8 cellular contexts compared by ENCODE assay signal in genomic region chr12:56189336-56189917, GRCh38. TPM values are rescaled to one million over a fixed set of nuclear protein-coding genes. Genes with fewer than 3 reads are reported as not detected.
DNase-seq lines count a peak whose midpoint lies in the region; ATAC-seq lines count a peak whose summit lies in the region.

Gene SMARCC2, minus strand, starts transcription at chr12:56189483. Its CDS starts 22 bp downstream, at chr12:56189461.

- H3K36me3 ChIP-seq in CD4-positive, CD25-positive, alpha-beta regulatory T cell (ENCODE audit: control insufficient read depth, insufficient read depth, low read length), result peaks cover 22% of the 10 kb centered on the region
- peaks cover 32% of the 10 kb centered on the region for H3K36me3 ChIP-seq in mesodermal cell (ENCODE audit: control insufficient read depth, insufficient read depth, low read length)

- ATAC-seq in CD4-positive, CD25-positive, alpha-beta regulatory T cell (ENCODE audit: low read depth in 2 of 2), result peak; percentile 86 to 88
- peak; percentile 66 for ATAC-seq in GM19438 (IDR thresholded peaks at IDR 0.05; ENCODE audit: low read depth, unreplicated experiment)

- peaks cover 29 to 63% (median 41%) of the 10 kb centered on the region in 4 donors for H3K4me1 Mint-ChIP-seq in CD4-positive, CD25-positive, alpha-beta regulatory T cell

- peaks cover 16% of the 10 kb centered on the region for H3K27me3 Mint-ChIP-seq in CD4-positive, CD25-positive, alpha-beta regulatory T cell

- H3K4me3 ChIP-seq in CD4-positive, CD25-positive, alpha-beta regulatory T cell (ENCODE audit: low read depth, low read length), result peak within 1 kb of the TSS; percentile 84
- peak within 1 kb of the TSS; percentile 89 for H3K4me3 ChIP-seq in mesodermal cell (ENCODE audit: extremely low read depth, insufficient read depth, low read length, poor library complexity, severe bottlenecking)

- peaks cover 0 to 1% (median 0%) of the 10 kb centered on the region in 7 donors for H3K9me3 Mint-ChIP-seq in CD4-positive, CD25-positive, alpha-beta regulatory T cell

- no peaks in the 10 kb centered on the region for H3K27me3 ChIP-seq in CD4-positive, CD25-positive, alpha-beta regulatory T cell (ENCODE audit: control insufficient read depth, insufficient read depth, low read length)

- H3K36me3 Mint-ChIP-seq in CD4-positive, CD25-positive, alpha-beta regulatory T cell, result peaks cover 14% of the 10 kb centered on the region

- 0% methylated on average over 37 to 57 of the region's 71 CpGs for WGBS in mesodermal cell (ENCODE audit: insufficient coverage in 2 of 2), 2 experiments

- peaks cover 32% of the 10 kb centered on the region for H3K4me1 ChIP-seq in CD4-positive, CD25-positive, alpha-beta regulatory T cell (ENCODE audit: control insufficient read depth, insufficient read depth, low read length, poor library complexity, severe bottlenecking)
- peaks cover 10% of the 10 kb centered on the region for H3K4me1 ChIP-seq in mesodermal cell (ENCODE audit: control insufficient read depth, insufficient read depth, low read length, poor library complexity, severe bottlenecking)

- no peaks in the 10 kb centered on the region for H3K9me3 ChIP-seq in CD4-positive, CD25-positive, alpha-beta regulatory T cell (ENCODE audit: control insufficient read depth in 2 of 2, low read length in 2 of 2)
- peaks cover 4% of the 10 kb centered on the region for H3K9me3 ChIP-seq in mesodermal cell (ENCODE audit: control insufficient read depth, low read length)

- H3K27ac ChIP-seq in CD4-positive, CD25-positive, alpha-beta regulatory T cell (ENCODE audit: insufficient read depth, low read length, poor library complexity, severe bottlenecking), result peak within 1 kb of the TSS; percentile 86
- H3K27ac ChIP-seq in mesodermal cell (ENCODE audit: low read depth, low read length, severe bottlenecking), result peak within 1 kb of the TSS; percentile 81

- peak within 1 kb of the TSS; percentile 95 to 99 (median 96) for H3K4me3 Mint-ChIP-seq in CD4-positive, CD25-positive, alpha-beta regulatory T cell

- in situ Hi-C loops in endometrial microvascular endothelial cells (cut with HindIII; ENCODE audit: inconsistent ontology term, low pct_unique_long_range_greater_than_20kb, low sequenced_read_pairs), result no loop called here

- peak within 1 kb of the TSS; percentile 97 to 99 (median 99) for H3K27ac Mint-ChIP-seq in CD4-positive, CD25-positive, alpha-beta regulatory T cell

- peak; percentile 84 for DNase-seq in CD4-positive, CD25-positive, alpha-beta regulatory T cell
- DNase-seq in HT-29 (ENCODE audit: low spot score), result peak; percentile 91
- DNase-seq in NOMO-1 treated with dmso at 0.1 percent for 144 hours (lab: John Stamatoyannopoulos, UW; ENCODE audit: unreplicated experiment), result peak; percentile 77
- peak; percentile 44 for DNase-seq in activated CD8-positive, alpha-beta memory T cell treated with anti-CD3 and anti-CD28 coated beads, Interleukin-2, amount 50 U/mL, for 1 hour (ENCODE audit: extremely low read depth)
- DNase-seq in stimulated activated CD8-positive, alpha-beta memory T cell treated with anti-CD3 and anti-CD28 coated beads, Interleukin-15, amount 100 ng/mL, for 24 hours (ENCODE audit: low read depth), result peak; percentile 67

RNA-seq across cellular contexts. Expression of gene SMARCC2, which starts in this region (rescaled TPM):
- 153 TPM for total RNA-seq in CD4-positive, CD25-positive, alpha-beta regulatory T cell
- 10 to 100 TPM; 46.3 to 64.1 (median 54.1) TPM for polyA plus RNA-seq in CD4-positive, CD25-positive, alpha-beta regulatory T cell
- 15.5 and 20.2 TPM in 2 replicates for total RNA-seq in HT-29 (2014; rRNA removed; shearing (Covaris generic))
- 43.6 TPM for total RNA-seq in endometrial microvascular endothelial cells (ENCODE audit: inconsistent ontology term)
- polyA plus RNA-seq in mesodermal cell (2013, experiment 1 of 2), result 60.3 TPM
- 51.4 TPM for polyA plus RNA-seq in mesodermal cell (2013, experiment 2 of 2)

Comparison
In these comparisons a context has a peak if more than half of its experiments do, and no peak if none do; other contexts are left out.
1. Peak in every context shown above with its lines: DNase-seq, ATAC-seq, H3K4me3 ChIP-seq and H3K27ac ChIP-seq.